18 cellular contexts compared by ENCODE assay signal in genomic region chr1:233704125-233704881, GRCh38.
DNase-seq lines count a peak whose midpoint lies in the region; ATAC-seq and TF ChIP-seq lines count a peak whose summit lies in the region.
"Had no signal": no experiment of that assay in that cellular context is flagged by ENCODE, and none has a peak within 500 bp of the region (broad histone marks: within the 10 kb centered on the region; RNA-seq: fewer than 3 reads in every experiment).

No MANE protein-coding gene starts in this region.

- H3K4me1 Mint-ChIP-seq in Calu3 (ENCODE audit: low read depth, unreplicated experiment): peaks cover 61% of the 10 kb centered on the region
- H3K4me1 Mint-ChIP-seq: activated CD8-positive, alpha-beta memory T cell treated with anti-CD3 and anti-CD28 coated beads, Interleukin-2, amount 10 ng/mL, durations not matched to agents 7 days and 5 days had no signal

- H3K4me3 Mint-ChIP-seq in Calu3 (ENCODE audit: low read depth, unreplicated experiment): peak overlapping the region; percentile 19
- H3K4me3 Mint-ChIP-seq: activated CD8-positive, alpha-beta memory T cell treated with anti-CD3 and anti-CD28 coated beads, Interleukin-2, amount 10 ng/mL, durations not matched to agents 7 days and 5 days; effector memory CD8-positive, alpha-beta T cell; HFFc6; WTC11 had no signal

- H3K27ac ChIP-seq in left lung (peak overlapping the region; percentile 29 to 50), ascending aorta (no peak overlapping the region)
- H3K27ac ChIP-seq: cardiac muscle cell, KMS-11, SK-N-MC had no signal

- no peaks in the 10 kb centered on the region for H3K27me3 Mint-ChIP-seq in Calu3 (ENCODE audit: unreplicated experiment)

- H3K9me3 ChIP-seq in left lung: no peaks in the 10 kb centered on the region
- H3K9me3 ChIP-seq in ascending aorta: no peaks in the 10 kb centered on the region

- ATAC-seq in left lung (peak; percentile 43), HG03354 (IDR thresholded peaks at IDR 0.05; ENCODE audit: poor library complexity, severe bottlenecking, unreplicated experiment) (no peak), GM21529 (IDR thresholded peaks at IDR 0.05; ENCODE audit: unreplicated experiment) (no peak), GM18909 (IDR thresholded peaks at IDR 0.05; ENCODE audit: poor library complexity, unreplicated experiment) (no peak)
- ATAC-seq: activated CD8-positive, alpha-beta memory T cell treated with anti-CD3 and anti-CD28 coated beads, Interleukin-2, amount 10 ng/mL, durations not matched to agents 7 days and 5 days; effector memory CD8-positive, alpha-beta T cell; pancreas; WTC11 had no signal

- intact Hi-C loops in Calu3 (cut with micrococcal nuclease; ENCODE audit: unreplicated experiment) (loop anchor here (2.0 kb wide), 1 partner anchor 30 kb away; no protein-coding TSS in a partner anchor), left lung (cut with DNase I) (no loop called here), ascending aorta (cut with DNase I) (loop anchor here (10.0 kb wide), 1 partner anchor 90 kb away; the partner anchor contains the start of gene KCNK1)

- H3K4me1 ChIP-seq in left lung (peaks cover 0 to 4% of the 10 kb centered on the region in 2 donors), ascending aorta (peaks cover 5 to 8% of the 10 kb centered on the region in 2 donors)

- in situ Hi-C loops in astrocyte of the spinal cord (cut with HindIII; ENCODE audit: low sequenced_read_pairs): no loop called here

- BruUV-seq in Calu3 (replicated peaks; lab: Mats Ljungman, UMichigan): no TSS peak

- TF ChIP-seq CTCF in Calu3 (IDR thresholded peaks at IDR 0.05; ENCODE audit: unreplicated experiment) (no peak), astrocyte of the spinal cord (IDR thresholded peaks at IDR 0.05; ENCODE audit: low read depth, low read length) (no peak), left lung (IDR thresholded peaks at IDR 0.05) (no peak), ascending aorta (IDR thresholded peaks at IDR 0.05) (no peak)

- H3K27ac Mint-ChIP-seq in Calu3 (ENCODE audit: unreplicated experiment): peak overlapping the region; percentile 63
- H3K27ac Mint-ChIP-seq: activated CD8-positive, alpha-beta memory T cell treated with anti-CD3 and anti-CD28 coated beads, Interleukin-2, amount 10 ng/mL, durations not matched to agents 7 days and 5 days; effector memory CD8-positive, alpha-beta T cell; HFFc6; WTC11 had no signal

- H3K36me3 ChIP-seq in left lung (no peaks in the 10 kb centered on the region), ascending aorta (no peaks in the 10 kb centered on the region)
- H3K36me3 ChIP-seq: cardiac muscle cell, pancreas had no signal

- H3K27me3 ChIP-seq in left lung: no peaks in the 10 kb centered on the region
- no peaks in the 10 kb centered on the region for H3K27me3 ChIP-seq in ascending aorta
- H3K27me3 ChIP-seq: cardiac muscle cell, pancreas had no signal

- H3K9me3 Mint-ChIP-seq in Calu3 (ENCODE audit: low read depth, unreplicated experiment): no peaks in the 10 kb centered on the region

- no peaks in the 10 kb centered on the region for H3K36me3 Mint-ChIP-seq in Calu3 (ENCODE audit: insufficient read depth, unreplicated experiment)
- H3K36me3 Mint-ChIP-seq: activated CD8-positive, alpha-beta memory T cell treated with anti-CD3 and anti-CD28 coated beads, Interleukin-2, amount 10 ng/mL, durations not matched to agents 7 days and 5 days had no signal

- DNase-seq in Calu3 (no peak), LoVo (ENCODE audit: low spot score) (peak; percentile 38), astrocyte of the spinal cord (ENCODE audit: low read depth, low spot score) (peak; percentile 15), left lung (no peak), ascending aorta (ENCODE audit: low spot score in 2 of 2) (no peak)
- DNase-seq: activated CD8-positive, alpha-beta memory T cell treated with anti-CD3 and anti-CD28 coated beads, Interleukin-2, amount 10 ng/mL, durations not matched to agents 7 days and 5 days; activated gamma-delta T cell; effector memory CD8-positive, alpha-beta T cell; HFFc6; NCI-H187 treated with DMSO at 0.1 percent for 48 hours; pancreas had no signal

- H3K4me3 ChIP-seq in astrocyte of the spinal cord (ENCODE audit: low read depth, low read length) (no peak overlapping the region), left lung (no peak overlapping the region), ascending aorta (no peak overlapping the region)
- H3K4me3 ChIP-seq: cardiac muscle cell, pancreas, SK-N-MC had no signal

- CTCF ChIA-PET in Calu3 (lab: Charles Lee): no interaction called here

Comparison
In these comparisons a context has a peak if more than half of its experiments do, and no peak if none do; other contexts are left out.
1. DNase-seq: peak in LoVo (single experiment) and astrocyte of the spinal cord (single experiment); none in Calu3 (single experiment), left lung (0 of 2) and ascending aorta (0 of 2).
2. H3K27ac ChIP-seq: peak in left lung (2 of 2); none in ascending aorta (0 of 2).
3. intact Hi-C loops: an anchor here in Calu3 (2.0 kb wide) and ascending aorta (10.0 kb wide); none called in left lung.